Comparison of ENCODE assay signal across 9 cellular contexts in the genomic region with DNA sequence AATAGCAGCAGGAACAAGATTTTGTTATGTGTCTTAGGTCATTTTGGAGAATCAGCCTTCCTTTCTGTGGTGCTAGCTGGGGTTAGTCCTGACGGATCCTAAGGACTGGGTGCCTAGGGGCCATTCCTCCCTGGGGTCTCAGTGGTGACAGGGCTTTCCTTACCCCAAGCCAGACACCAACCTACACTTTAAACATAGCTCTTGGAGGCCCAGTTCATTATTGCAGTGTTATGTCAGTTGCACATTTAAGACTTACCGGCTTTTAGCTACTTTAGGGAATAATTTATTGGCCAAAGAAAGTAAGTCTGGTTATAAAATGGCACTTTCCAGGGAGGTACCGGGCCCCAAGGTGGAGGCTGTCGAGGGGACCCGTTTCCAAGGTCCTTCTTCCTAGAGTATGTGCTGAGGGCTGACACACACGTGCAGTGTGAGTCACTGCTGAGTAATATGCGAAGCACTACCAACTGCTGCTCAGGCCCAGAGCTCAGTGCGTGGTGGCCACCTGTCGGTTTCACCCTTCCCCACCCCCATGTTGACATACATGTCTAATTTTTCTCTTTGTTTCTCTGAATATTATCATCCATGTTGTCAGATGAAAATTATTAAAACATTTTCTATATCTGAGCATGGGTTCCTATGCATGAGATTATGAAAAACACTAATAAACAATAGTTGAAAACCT. TPM values are rescaled to one million over a fixed set of nuclear protein-coding genes. Genes with fewer than 3 reads are reported as not detected.
DNase-seq lines count a peak whose midpoint lies in the region; ATAC-seq and TF ChIP-seq lines count a peak whose summit lies in the region.
"Had no signal": no experiment of that assay in that cellular context is flagged by ENCODE, and none has a peak within 500 bp of the region (broad histone marks: within the 10 kb centered on the region; RNA-seq: fewer than 3 reads in every experiment).

No MANE protein-coding gene starts in this region.

- peak overlapping the region; percentile 37 to 46 for H2BK12ac ChIP-seq in mesenchymal stem cell (ENCODE audit: low read length in 2 of 2)

- H2AK5ac ChIP-seq in mesenchymal stem cell (ENCODE audit: low read length, severe bottlenecking): peak overlapping the region; percentile 90

- TF ChIP-seq CTCF in BJ (IDR thresholded peaks at IDR 0.05; ENCODE audit: insufficient read depth, low read depth, low read length): no peak

- no peaks in the 10 kb centered on the region for H3K9me3 ChIP-seq in mesenchymal stem cell (ENCODE audit: control insufficient read depth, low read length)

- H2AFZ ChIP-seq in mesenchymal stem cell (ENCODE audit: low read depth, low read length): no peak overlapping the region

- CTCF ChIA-PET in BJ (lab: Yijun Ruan, JAX): interaction anchor here (0.7 to 1.8 kb wide), 4 partner anchors 10 to 144 kb away, joined by 3 to 7 read pairs (median 3); no protein-coding TSS in a partner anchor

- no peak overlapping the region for H4K91ac ChIP-seq in mesenchymal stem cell (ENCODE audit: low read length)

- POLR2A ChIA-PET in BJ (lab: Charles Lee): no interaction called here

- H3K23ac ChIP-seq in mesenchymal stem cell (ENCODE audit: low read length in 2 of 2): peak overlapping the region in 1 of 2 experiments; percentile 89

- no peak overlapping the region for H2BK120ac ChIP-seq in mesenchymal stem cell (ENCODE audit: low read depth, low read length)

- peak overlapping the region in 1 of 2 experiments; percentile 52 for H3K18ac ChIP-seq in mesenchymal stem cell (ENCODE audit: low read depth in 1 of 2, low read length in 2 of 2)

- H3K9ac ChIP-seq in mesenchymal stem cell (ENCODE audit: low read length): no peak overlapping the region

- WGBS in mesenchymal stem cell: 37% methylated on average over 6 of the region's 9 CpGs

- H2BK15ac ChIP-seq in mesenchymal stem cell (ENCODE audit: low read depth, poor library complexity, severe bottlenecking): no peak overlapping the region

- DNase-seq in BJ (ENCODE audit: low read depth) (peak; percentile 17), mesenchymal stem cell (peak; percentile 86), NCI-H82 (lab: John Stamatoyannopoulos, UW) (no peak), NCI-H1417 (lab: John Stamatoyannopoulos, UW) (no peak), NCI-H1105 treated with DMSO at 0.1 percent for 48 hours (lab: John Stamatoyannopoulos, UW) (no peak)
- peak; percentile 76 for DNase-seq in activated CD4-positive, alpha-beta T cell treated with anti-CD3 and anti-CD28 coated beads for 48 hours

- H3K4me1 ChIP-seq in mesenchymal stem cell (ENCODE audit: control insufficient read depth, insufficient read depth, low read depth, low read length): peaks cover 7% of the 10 kb centered on the region

- peak overlapping the region; percentile 29 for H3K27ac ChIP-seq in mesenchymal stem cell (ENCODE audit: low read length, poor library complexity, severe bottlenecking)
- H3K27ac ChIP-seq: HL-60 had no signal

- H3K36me3 ChIP-seq in BJ (ENCODE audit: control insufficient read depth, insufficient read depth, low read length) (no peaks in the 10 kb centered on the region; the same call in 1 of the 2 replicates), mesenchymal stem cell (ENCODE audit: control insufficient read depth in 1 of 2, insufficient read depth in 2 of 2, low read depth in 1 of 2, low read length in 2 of 2) (peaks cover 0 to 55% of the 10 kb centered on the region in 2 experiments)

- H3K14ac ChIP-seq in mesenchymal stem cell (ENCODE audit: low read length in 2 of 2): no peak overlapping the region

- peak overlapping the region in 1 of 2 experiments; percentile 7 for H3K4ac ChIP-seq in mesenchymal stem cell (ENCODE audit: low read depth in 1 of 2, low read length in 2 of 2)

- no peak overlapping the region for H3K4me3 ChIP-seq in BJ (ENCODE audit: low read depth, low read length)
- no peak overlapping the region for H3K4me3 ChIP-seq in mesenchymal stem cell (ENCODE audit: insufficient read depth in 1 of 2, low read depth in 1 of 2, low read length in 2 of 2)

- peaks cover 3% of the 10 kb centered on the region for H3K79me1 ChIP-seq in mesenchymal stem cell (replicated peaks; ENCODE audit: low read length, poor library complexity, severe bottlenecking)

- H3K27me3 ChIP-seq in BJ (ENCODE audit: control insufficient read depth, insufficient read depth, low read length) (no peaks in the 10 kb centered on the region), mesenchymal stem cell (ENCODE audit: control insufficient read depth in 1 of 2, insufficient read depth in 1 of 2, low read length in 2 of 2) (no peaks in the 10 kb centered on the region)

- peak overlapping the region; percentile 19 for H2BK5ac ChIP-seq in mesenchymal stem cell (ENCODE audit: low read depth, low read length, poor library complexity, severe bottlenecking)

- ATAC-seq in GM19351 (IDR thresholded peaks at IDR 0.05; ENCODE audit: unreplicated experiment) (peak; percentile 100), HG03280 (IDR thresholded peaks at IDR 0.05; ENCODE audit: unreplicated experiment) (peak; percentile 100)

- H4K8ac ChIP-seq in mesenchymal stem cell (ENCODE audit: low read length): no peak overlapping the region

- H3K4me2 ChIP-seq in mesenchymal stem cell (ENCODE audit: low read length, poor library complexity, severe bottlenecking): no peak overlapping the region

RNA-seq across cellular contexts. Expression of gene GRHL1, which starts 37.0 kb away (rescaled TPM):
- 1.7 TPM in 2 replicates for polyA plus RNA-seq in BJ (2011; rRNA removed)
- 2.4 and 2.8 TPM in 2 replicates for polyA minus RNA-seq in BJ (2011; rRNA and poly(A)+ RNA removed)
- 0.18 TPM for polyA plus RNA-seq in mesenchymal stem cell (2013, experiment 1 of 2)
- polyA plus RNA-seq in mesenchymal stem cell (2013, experiment 2 of 2): 0.16 TPM

Comparison
In these comparisons a context has a peak if more than half of its experiments do, and no peak if none do; other contexts are left out.
1. DNase-seq: peak in BJ (single experiment), activated CD4-positive, alpha-beta T cell treated with anti-CD3 and anti-CD28 coated beads for 48 hours (single experiment) and mesenchymal stem cell (single experiment); none in NCI-H82 (single experiment), NCI-H1417 (0 of 3) and NCI-H1105 treated with DMSO at 0.1 percent for 48 hours (single experiment).